22 cellular contexts compared by ENCODE assay signal in genomic region chr20:2164421-2164820, GRCh38.
DNase-seq lines count a peak whose midpoint lies in the region; TF ChIP-seq lines count a peak whose summit lies in the region.
"Had no signal": no experiment of that assay in that cellular context is flagged by ENCODE, and none has a peak within 500 bp of the region (broad histone marks: within the 10 kb centered on the region; RNA-seq: fewer than 3 reads in every experiment).

No MANE protein-coding gene starts in this region.

- no peaks in the 10 kb centered on the region for H3K36me3 Mint-ChIP-seq in glutamatergic neuron (ENCODE audit: unreplicated experiment)
- H3K36me3 Mint-ChIP-seq: CD14-positive monocyte; CD4-positive, alpha-beta memory T cell; CD4-positive, CD25-positive, alpha-beta regulatory T cell; CD8-positive, alpha-beta memory T cell had no signal

- intact Hi-C loops in posterior vena cava (cut with DNase I) = loop anchor here in 1 of 2 donors (10.0 kb wide), 1 partner anchor 390 kb away; no protein-coding TSS in a partner anchor
- intact Hi-C loops in stomach (cut with DNase I; ENCODE audit: low total_unique reads) = no loop called here

- H3K9me3 Mint-ChIP-seq in glutamatergic neuron (ENCODE audit: unreplicated experiment) = peaks cover 1% of the 10 kb centered on the region
- H3K9me3 Mint-ChIP-seq: CD14-positive monocyte; CD4-positive, alpha-beta memory T cell; CD4-positive, CD25-positive, alpha-beta regulatory T cell; CD8-positive, alpha-beta memory T cell had no signal

- H3K36me3 ChIP-seq in HEK293 (ENCODE audit: control insufficient read depth in 2 of 2, insufficient read depth in 1 of 2, low read length in 2 of 2) (no peaks in the 10 kb centered on the region), stomach (no peaks in the 10 kb centered on the region)
- H3K36me3 ChIP-seq: BE2C, BLaER1 had no signal

- H3K4me1 ChIP-seq in HEK293 (ENCODE audit: control insufficient read depth, insufficient read depth, low read length) (no peaks in the 10 kb centered on the region), stomach (no peaks in the 10 kb centered on the region)
- H3K4me1 ChIP-seq: BE2C had no signal

- no peak for TF ChIP-seq CTCF in HEK293 (tag by site-specific recombination; IDR thresholded peaks at IDR 0.05)
- TF ChIP-seq CTCF in glutamatergic neuron (IDR thresholded peaks at IDR 0.05; ENCODE audit: partially characterized antibody, unreplicated experiment) = no peak
- no peak for TF ChIP-seq CTCF in stomach (IDR thresholded peaks at IDR 0.05)

- H3K4me3 ChIP-seq in HEK293 (ENCODE audit: low read depth, low read length) (no peak overlapping the region), stomach (no peak overlapping the region)
- H3K4me3 ChIP-seq: BLaER1, GM12878 had no signal

- DNase-seq in glutamatergic neuron (peak; percentile 2), posterior vena cava (ENCODE audit: low spot score) (peak; percentile 68), stomach (peak; percentile 13), DMS53 treated with DMSO at 0.1 percent for 48 hours (lab: John Stamatoyannopoulos, UW; ENCODE audit: unreplicated experiment) (no peak), NCI-H1092 treated with DMSO at 0.1 percent for 48 hours (lab: John Stamatoyannopoulos, UW) (no peak), NCI-H748 (lab: John Stamatoyannopoulos, UW; ENCODE audit: unreplicated experiment) (no peak)
- DNase-seq: 8988T; ACHN; BE2C; C1 segment of cervical spinal cord; CD4-positive, alpha-beta memory T cell; CD4-positive, CD25-positive, alpha-beta regulatory T cell; CD8-positive, alpha-beta memory T cell; COR-L47; DMS 273 treated with DMSO at 0.1 percent for 48 hours; DMS153; DMS53; DMS79 treated with DMSO at 0.1 percent for 48 hours had no signal

- H3K27ac ChIP-seq in HEK293 (ENCODE audit: extremely low read depth, low read depth, low read length) (no peak overlapping the region), stomach (no peak overlapping the region)
- H3K27ac ChIP-seq: BLaER1 had no signal

- POLR2A ChIA-PET in HEK293 (lab: Yijun Ruan, JAX) = no interaction called here

- H3K9me3 ChIP-seq in HEK293 (ENCODE audit: control insufficient read depth, insufficient read depth, low read depth, low read length) (no peaks in the 10 kb centered on the region), stomach (no peaks in the 10 kb centered on the region)
- H3K9me3 ChIP-seq: BE2C, BLaER1 had no signal

- no peak for TF ChIP-seq EP300 in stomach (IDR thresholded peaks at IDR 0.05)

- H3K4me3 Mint-ChIP-seq in glutamatergic neuron (ENCODE audit: unreplicated experiment) = no peak overlapping the region
- H3K4me3 Mint-ChIP-seq: CD14-positive monocyte; CD4-positive, alpha-beta memory T cell; CD4-positive, CD25-positive, alpha-beta regulatory T cell; CD8-positive, alpha-beta memory T cell had no signal

- CTCF ChIA-PET in HEK293 (lab: Yijun Ruan, JAX) = no interaction called here

- no peaks in the 10 kb centered on the region for H3K27me3 Mint-ChIP-seq in glutamatergic neuron (ENCODE audit: unreplicated experiment)
- H3K27me3 Mint-ChIP-seq: CD4-positive, alpha-beta memory T cell; CD4-positive, CD25-positive, alpha-beta regulatory T cell had no signal

- H3K4me1 Mint-ChIP-seq in glutamatergic neuron (ENCODE audit: low read depth, unreplicated experiment) = no peaks in the 10 kb centered on the region
- H3K4me1 Mint-ChIP-seq: CD14-positive monocyte; CD4-positive, alpha-beta memory T cell; CD4-positive, CD25-positive, alpha-beta regulatory T cell; CD8-positive, alpha-beta memory T cell had no signal

- no peak for TF ChIP-seq POLR2A in stomach (IDR thresholded peaks at IDR 0.05)

- WGBS in stomach, 5 donors = 85 to 95% (median 90%) methylated on average over 7 of the region's 7 CpGs

- no peaks in the 10 kb centered on the region for H3K27me3 ChIP-seq in stomach
- H3K27me3 ChIP-seq: BE2C, BLaER1 had no signal

- no peak overlapping the region for H3K27ac Mint-ChIP-seq in glutamatergic neuron (ENCODE audit: unreplicated experiment)
- H3K27ac Mint-ChIP-seq: CD14-positive monocyte; CD4-positive, alpha-beta memory T cell; CD4-positive, CD25-positive, alpha-beta regulatory T cell; CD8-positive, alpha-beta memory T cell had no signal

TF ChIP-seq in HEK293, 187 proteins besides CTCF, POLR2A, EP300 and RAD21:
- TF ChIP-seq SCRT2 (tag by site-specific recombination; IDR thresholded peaks at IDR 0.05) (peak; percentile 61; the same call in 1 of the 2 replicates), SCRT1 (tag by site-specific recombination; IDR thresholded peaks at IDR 0.05; ENCODE audit: borderline replicate concordance) (0 out of 2 replicates have a peak, but pooled peaks have one; percentile 46), ZNF404 (tag by site-specific recombination; IDR thresholded peaks at IDR 0.05) (no peak), ZBTB6 (tag by site-specific recombination; IDR thresholded peaks at IDR 0.05) (no peak)

Comparison
In these comparisons a context has a peak if more than half of its experiments do, and no peak if none do; other contexts are left out.
1. DNase-seq: peak in glutamatergic neuron (single experiment), posterior vena cava (single experiment) and stomach (single experiment); none in DMS53 treated with DMSO at 0.1 percent for 48 hours (single experiment), NCI-H1092 treated with DMSO at 0.1 percent for 48 hours (single experiment) and NCI-H748 (single experiment).